In genomic region chr2:27752551-27753237, GRCh38 we compare ENCODE assay signal across 10 cellular contexts. TPM values are rescaled to one million over a fixed set of nuclear protein-coding genes. Genes with fewer than 3 reads are reported as not detected.
A peak's percentile ranks its signal among the peaks of the same experiment; 100 is the strongest.
DNase-seq lines count a peak whose midpoint lies in the region; ATAC-seq and TF ChIP-seq lines count a peak whose summit lies in the region.
"Had no signal": no experiment of that assay in that cellular context is flagged by ENCODE, and none has a peak within 500 bp of the region (broad histone marks: within the 10 kb centered on the region; RNA-seq: fewer than 3 reads in every experiment).

No MANE protein-coding gene starts in this region.

- peak overlapping the region; percentile 75 for H3K27ac ChIP-seq in KMS-11
- H3K27ac ChIP-seq in PC-3 (ENCODE audit: low read length): no peak overlapping the region
- H3K27ac ChIP-seq in iPS DF 6.9 (ENCODE audit: low read length): no peak overlapping the region
- peak overlapping the region in 1 of 2 donors; percentile 60 for H3K27ac ChIP-seq in prostate gland

- no peaks in the 10 kb centered on the region for H3K36me3 Mint-ChIP-seq in activated CD8-positive, alpha-beta T cell treated with anti-CD3 and anti-CD28 coated beads for 36 hours (ENCODE audit: low read depth)

- BruUV-seq in PC-3 (replicated peaks; lab: Mats Ljungman, UMichigan): no TSS peak

- H3K27ac Mint-ChIP-seq in activated CD8-positive, alpha-beta T cell treated with anti-CD3 and anti-CD28 coated beads for 36 hours: no peak overlapping the region

- H3K4me3 Mint-ChIP-seq in activated CD8-positive, alpha-beta T cell treated with anti-CD3 and anti-CD28 coated beads for 36 hours: no peak overlapping the region

- H3K27me3 ChIP-seq in KMS-11 (ENCODE audit: insufficient read depth, low read depth) (no peaks in the 10 kb centered on the region), PC-3 (ENCODE audit: low read length) (no peaks in the 10 kb centered on the region), iPS DF 6.9 (ENCODE audit: control insufficient read depth, insufficient read depth, low read length) (no peaks in the 10 kb centered on the region), prostate gland (replicated peaks; ENCODE audit: insufficient read depth) (no peaks in the 10 kb centered on the region)

- no peaks in the 10 kb centered on the region for H3F3A ChIP-seq in PC-3 (ENCODE audit: low read length, unreplicated experiment)

- H3K4me3 ChIP-seq in KMS-11 (IDR thresholded peaks at IDR 0.05; ENCODE audit: insufficient read depth, low read depth, low read length) (peak overlapping the region; percentile 42), PC-3 (ENCODE audit: low read length) (no peak overlapping the region), iPS DF 6.9 (ENCODE audit: low read length) (peak overlapping the region; percentile 37; the same call in 1 of the 2 replicates), prostate gland (peak overlapping the region in 1 of 2 donors; percentile 16)

- H3K79me2 ChIP-seq in KMS-11 (ENCODE audit: insufficient read depth, low read depth) (no peaks in the 10 kb centered on the region), PC-3 (ENCODE audit: low read length) (no peaks in the 10 kb centered on the region)

- H3K9me3 ChIP-seq in PC-3 (ENCODE audit: low read length): no peaks in the 10 kb centered on the region
- no peaks in the 10 kb centered on the region for H3K9me3 ChIP-seq in iPS DF 6.9 (ENCODE audit: control insufficient read depth, insufficient read depth, low read length)
- no peaks in the 10 kb centered on the region for H3K9me3 ChIP-seq in prostate gland

- TF ChIP-seq POLR2A in prostate gland (IDR thresholded peaks at IDR 0.05): no peak

- H2AFZ ChIP-seq in KMS-11 (ENCODE audit: low read depth) (peak overlapping the region; percentile 91), PC-3 (ENCODE audit: low read length) (no peak overlapping the region)

- POLR2A ChIA-PET in PC-3 (lab: Charles Lee; ENCODE audit: unreplicated experiment): no interaction called here
- POLR2A ChIA-PET in activated CD8-positive, alpha-beta T cell treated with anti-CD3 and anti-CD28 coated beads for 36 hours (lab: Charles Lee): no interaction called here

- intact Hi-C loops in PC-3 (cut with micrococcal nuclease) (loop anchor here (5.0 kb wide), 1 partner anchor 205 kb away; no protein-coding TSS in a partner anchor), prostate gland (cut with DNase I) (no loop called here)
- intact Hi-C loops in activated CD8-positive, alpha-beta T cell treated with anti-CD3 and anti-CD28 coated beads for 36 hours (cut with micrococcal nuclease): loop anchor here (10.0 kb wide), 1 partner anchor 702 kb away; no protein-coding TSS in a partner anchor

- CTCF ChIA-PET in PC-3 (lab: Charles Lee): no interaction called here
- CTCF ChIA-PET in activated CD8-positive, alpha-beta T cell treated with anti-CD3 and anti-CD28 coated beads for 36 hours (lab: Charles Lee): interaction anchor here (2.5 to 2.7 kb wide), 2 partner anchors 20 to 48 kb away, joined by 10 to 12 read pairs; no protein-coding TSS in a partner anchor

- WGBS in iPS DF 6.9 (ENCODE audit: insufficient coverage, insufficient read length): no CpG with 5 or more reads among the region's 16 CpGs
- WGBS in prostate gland: 43% methylated on average over 16 of the region's 16 CpGs

- H3K9me3 Mint-ChIP-seq in activated CD8-positive, alpha-beta T cell treated with anti-CD3 and anti-CD28 coated beads for 36 hours: peaks cover 12% of the 10 kb centered on the region

- H3K4me1 ChIP-seq in KMS-11 (ENCODE audit: low read depth, poor library complexity, severe bottlenecking) (peaks cover 20% of the 10 kb centered on the region), PC-3 (ENCODE audit: insufficient read depth, low read length) (peaks cover 10% of the 10 kb centered on the region; the same call in 1 of the 2 replicates), iPS DF 6.9 (ENCODE audit: control insufficient read depth, insufficient read depth, low read length) (peaks cover 8% of the 10 kb centered on the region; the same call in 1 of the 2 replicates), prostate gland (replicated peaks) (no peaks in the 10 kb centered on the region)

- H3K36me3 ChIP-seq in KMS-11 (ENCODE audit: insufficient read depth): no peaks in the 10 kb centered on the region
- no peaks in the 10 kb centered on the region for H3K36me3 ChIP-seq in PC-3 (ENCODE audit: low read depth, low read length)
- no peaks in the 10 kb centered on the region; the same call in 1 of the 2 replicates for H3K36me3 ChIP-seq in iPS DF 6.9 (ENCODE audit: control insufficient read depth, insufficient read depth, low read length)
- no peaks in the 10 kb centered on the region for H3K36me3 ChIP-seq in prostate gland

- peak overlapping the region; percentile 62 for H3K4me2 ChIP-seq in KMS-11
- H3K4me2 ChIP-seq in PC-3 (ENCODE audit: low read length): no peak overlapping the region

- peak; percentile 49 for DNase-seq in PC-3
- DNase-seq in iPS DF 6.9 (ENCODE audit: low read depth, low spot score): no peak
- peak; percentile 48 for DNase-seq in prostate gland (ENCODE audit: low spot score)
- no peak for DNase-seq in SIG-M5 (lab: John Stamatoyannopoulos, UW)
- DNase-seq in activated CD4-positive, alpha-beta T cell treated with anti-CD3 and anti-CD28 coated beads for 4 hours: no peak
- no peak for DNase-seq in OCI-M2 (lab: John Stamatoyannopoulos, UW; ENCODE audit: unreplicated experiment)
- DNase-seq in activated CD8-positive, alpha-beta T cell treated with anti-CD3 and anti-CD28 coated beads for 36 hours: no peak
- DNase-seq: activated CD4-positive, alpha-beta T cell treated with anti-CD3 and anti-CD28 coated beads, Interleukin-2, amount 50 U/mL, for 1 hour; EL had no signal

- no peaks in the 10 kb centered on the region for H3K9me2 ChIP-seq in PC-3 (replicated peaks; ENCODE audit: low read length)

- TF ChIP-seq CTCF in KMS-11 (conservative IDR thresholded peaks at IDR 0.05; ENCODE audit: low read depth, low read length) (no peak), PC-3 (conservative IDR thresholded peaks at IDR 0.05; ENCODE audit: low read depth, low read length) (no peak), prostate gland (IDR thresholded peaks at IDR 0.05) (no peak)
- no peak for TF ChIP-seq CTCF in activated CD8-positive, alpha-beta T cell treated with anti-CD3 and anti-CD28 coated beads for 36 hours (IDR thresholded peaks at IDR 0.05)

- H4K20me1 ChIP-seq in KMS-11 (ENCODE audit: insufficient read depth) (no peaks in the 10 kb centered on the region), PC-3 (ENCODE audit: low read length) (no peaks in the 10 kb centered on the region)

- peak overlapping the region; percentile 67; the same call in 1 of the 2 replicates for H3K9ac ChIP-seq in KMS-11
- H3K9ac ChIP-seq in PC-3 (ENCODE audit: low read length): no peak overlapping the region

- no peak for ATAC-seq in PC-3
- ATAC-seq in activated CD8-positive, alpha-beta T cell treated with anti-CD3 and anti-CD28 coated beads for 36 hours: no peak

- H3K4me1 Mint-ChIP-seq in activated CD8-positive, alpha-beta T cell treated with anti-CD3 and anti-CD28 coated beads for 36 hours (ENCODE audit: low read depth): no peaks in the 10 kb centered on the region

- peaks cover 5% of the 10 kb centered on the region for H3K27me3 Mint-ChIP-seq in activated CD8-positive, alpha-beta T cell treated with anti-CD3 and anti-CD28 coated beads for 36 hours

RNA-seq across cellular contexts. Expression of gene MRPL33, which starts 18.8 kb away (rescaled TPM):
- 95.7 and 110 TPM in 2 replicates for total RNA-seq in PC-3 (2014; rRNA removed)
- 100 to 1,000 TPM; 140 to 186 TPM for total RNA-seq in prostate gland
- 10 to 100 TPM; 54.6 to 59.2 TPM for total RNA-seq in activated CD8-positive, alpha-beta T cell treated with anti-CD3 and anti-CD28 coated beads for 36 hours

Comparison
In these comparisons a context has a peak if more than half of its experiments do, and no peak if none do; other contexts are left out.
1. DNase-seq: peak in PC-3 (single experiment) and prostate gland (single experiment); none in iPS DF 6.9 (single experiment), SIG-M5 (single experiment), activated CD4-positive, alpha-beta T cell treated with anti-CD3 and anti-CD28 coated beads for 4 hours (0 of 2), OCI-M2 (single experiment) and activated CD8-positive, alpha-beta T cell treated with anti-CD3 and anti-CD28 coated beads for 36 hours (single experiment).